18 cellular contexts compared by ENCODE assay signal in genomic region chr2:240107386-240107785, GRCh38. TPM values are rescaled to one million over a fixed set of nuclear protein-coding genes. Genes with fewer than 3 reads are reported as not detected.
A peak's percentile ranks its signal among the peaks of the same experiment; 100 is the strongest.
DNase-seq lines count a peak whose midpoint lies in the region; ATAC-seq and TF ChIP-seq lines count a peak whose summit lies in the region.
"Had no signal": no experiment of that assay in that cellular context is flagged by ENCODE, and none has a peak within 500 bp of the region (broad histone marks: within the 10 kb centered on the region; RNA-seq: fewer than 3 reads in every experiment).

No MANE protein-coding gene starts in this region.

- H3K27me3 ChIP-seq in neural progenitor cell (no peaks in the 10 kb centered on the region), lower lobe of right lung (ENCODE audit: low read depth) (peaks cover 12% of the 10 kb centered on the region)

- ATAC-seq in Right ventricle myocardium superior (ENCODE audit: poor library complexity) (no peak), left ventricle myocardium superior (no peak), lower lobe of right lung (no peak)
- ATAC-seq: HCT116 had no signal

- no peak overlapping the region for H3K9ac ChIP-seq in neural progenitor cell

- H3K9me3 Mint-ChIP-seq in neural progenitor cell, result peaks cover 5% of the 10 kb centered on the region
- H3K9me3 Mint-ChIP-seq: CD4-positive, alpha-beta T cell had no signal

- no peaks in the 10 kb centered on the region for H3K4me1 Mint-ChIP-seq in neural progenitor cell
- H3K4me1 Mint-ChIP-seq: B cell had no signal

- H3K27ac Mint-ChIP-seq in neural progenitor cell, result peak overlapping the region; percentile 33
- H3K27ac Mint-ChIP-seq: B cell; CD4-positive, alpha-beta T cell had no signal

- H3K36me3 Mint-ChIP-seq in neural progenitor cell, result no peaks in the 10 kb centered on the region

- H3K9me3 ChIP-seq in neural progenitor cell (ENCODE audit: low read depth) (no peaks in the 10 kb centered on the region), lower lobe of right lung (no peaks in the 10 kb centered on the region)

- intact Hi-C loops in Right ventricle myocardium superior (cut with DNase I), result no loop called here
- intact Hi-C loops in left ventricle myocardium superior (cut with micrococcal nuclease), result no loop called here
- intact Hi-C loops in lower lobe of right lung (cut with DNase I), result no loop called here

- no peak overlapping the region for H3K27ac ChIP-seq in neural progenitor cell
- no peak overlapping the region for H3K27ac ChIP-seq in lower lobe of right lung
- H3K27ac ChIP-seq: HL-60 had no signal

- H3K4me3 Mint-ChIP-seq in neural progenitor cell, result no peak overlapping the region
- H3K4me3 Mint-ChIP-seq: B cell; CD4-positive, alpha-beta T cell had no signal

- H3K4me1 ChIP-seq in neural progenitor cell (no peaks in the 10 kb centered on the region), lower lobe of right lung (no peaks in the 10 kb centered on the region)

- DNase-seq in Right ventricle myocardium superior (peak; percentile 25), left ventricle myocardium superior (no peak), islet precursor cell (peak; percentile 49), neural progenitor cell (ENCODE audit: low spot score) (peak; percentile 25), NCI-H510A treated with DMSO at 0.1 percent for 48 hours (lab: John Stamatoyannopoulos, UW) (no peak), lower lobe of right lung (no peak), NCI-H526 treated with DMSO at 0.1 percent for 48 hours (lab: John Stamatoyannopoulos, UW) (no peak)
- DNase-seq: ACHN; C1 segment of cervical spinal cord; Calu3; CD4-positive, alpha-beta T cell; DMS79 had no signal

- no peak for TF ChIP-seq CTCF in neural progenitor cell (IDR thresholded peaks at IDR 0.05)
- no peak for TF ChIP-seq CTCF in lower lobe of right lung (IDR thresholded peaks at IDR 0.05)

- no peaks in the 10 kb centered on the region for H4K20me1 ChIP-seq in neural progenitor cell (ENCODE audit: low read depth)

- no peak overlapping the region for H3K4me3 ChIP-seq in neural progenitor cell
- no peak overlapping the region for H3K4me3 ChIP-seq in lower lobe of right lung

- no peak overlapping the region for H2AFZ ChIP-seq in neural progenitor cell (replicated peaks)

- no peaks in the 10 kb centered on the region for H3F3A ChIP-seq in neural progenitor cell (ENCODE audit: low read depth)

- H3K36me3 ChIP-seq in neural progenitor cell, result no peaks in the 10 kb centered on the region
- H3K36me3 ChIP-seq in lower lobe of right lung, result no peaks in the 10 kb centered on the region

- H3K4me2 ChIP-seq in neural progenitor cell, result no peak overlapping the region

- no peaks in the 10 kb centered on the region for H3K79me2 ChIP-seq in neural progenitor cell (ENCODE audit: low read depth)

- H3K27me3 Mint-ChIP-seq in neural progenitor cell (ENCODE audit: insufficient read depth, low read depth), result peaks cover 3% of the 10 kb centered on the region

RNA-seq across cellular contexts. Expression of gene COPS9, which starts 28.7 kb away (rescaled TPM):
- 206 TPM for total RNA-seq in Right ventricle myocardium superior
- 204 TPM for total RNA-seq in left ventricle myocardium superior
- total RNA-seq in neural progenitor cell (ENCODE audit: low replicate concordance), result 70.5 and 83.9 TPM in 2 replicates
- total RNA-seq in lower lobe of right lung, result 109 TPM

RNA-seq across cellular contexts. Expression of gene OTOS, which starts 33.1 kb away (rescaled TPM):
- total RNA-seq in Right ventricle myocardium superior, result not detected
- total RNA-seq in left ventricle myocardium superior, result not detected
- not detected in 2 replicates for total RNA-seq in neural progenitor cell (ENCODE audit: low replicate concordance)
- not detected for total RNA-seq in lower lobe of right lung
- total RNA-seq: A172; B cell; Calu3; CD4-positive, alpha-beta T cell; G401; H4 had no signal

RNA-seq across cellular contexts. Expression of gene OR6B3, which starts 54.1 kb away (rescaled TPM):
- total RNA-seq in Right ventricle myocardium superior (not detected), left ventricle myocardium superior (not detected), neural progenitor cell (ENCODE audit: low replicate concordance) (not detected in 2 replicates), lower lobe of right lung (not detected)
- total RNA-seq: A172; B cell; Calu3; CD4-positive, alpha-beta T cell; G401; H4 had no signal

Comparison
In these comparisons a context has a peak if more than half of its experiments do, and no peak if none do; other contexts are left out.
1. DNase-seq: peak in Right ventricle myocardium superior (single experiment), islet precursor cell (single experiment) and neural progenitor cell (single experiment); none in left ventricle myocardium superior (single experiment), NCI-H510A treated with DMSO at 0.1 percent for 48 hours (single experiment), lower lobe of right lung (single experiment) and NCI-H526 treated with DMSO at 0.1 percent for 48 hours (single experiment).